Comparison of ENCODE assay signal across 9 cellular contexts in the genomic region with DNA sequence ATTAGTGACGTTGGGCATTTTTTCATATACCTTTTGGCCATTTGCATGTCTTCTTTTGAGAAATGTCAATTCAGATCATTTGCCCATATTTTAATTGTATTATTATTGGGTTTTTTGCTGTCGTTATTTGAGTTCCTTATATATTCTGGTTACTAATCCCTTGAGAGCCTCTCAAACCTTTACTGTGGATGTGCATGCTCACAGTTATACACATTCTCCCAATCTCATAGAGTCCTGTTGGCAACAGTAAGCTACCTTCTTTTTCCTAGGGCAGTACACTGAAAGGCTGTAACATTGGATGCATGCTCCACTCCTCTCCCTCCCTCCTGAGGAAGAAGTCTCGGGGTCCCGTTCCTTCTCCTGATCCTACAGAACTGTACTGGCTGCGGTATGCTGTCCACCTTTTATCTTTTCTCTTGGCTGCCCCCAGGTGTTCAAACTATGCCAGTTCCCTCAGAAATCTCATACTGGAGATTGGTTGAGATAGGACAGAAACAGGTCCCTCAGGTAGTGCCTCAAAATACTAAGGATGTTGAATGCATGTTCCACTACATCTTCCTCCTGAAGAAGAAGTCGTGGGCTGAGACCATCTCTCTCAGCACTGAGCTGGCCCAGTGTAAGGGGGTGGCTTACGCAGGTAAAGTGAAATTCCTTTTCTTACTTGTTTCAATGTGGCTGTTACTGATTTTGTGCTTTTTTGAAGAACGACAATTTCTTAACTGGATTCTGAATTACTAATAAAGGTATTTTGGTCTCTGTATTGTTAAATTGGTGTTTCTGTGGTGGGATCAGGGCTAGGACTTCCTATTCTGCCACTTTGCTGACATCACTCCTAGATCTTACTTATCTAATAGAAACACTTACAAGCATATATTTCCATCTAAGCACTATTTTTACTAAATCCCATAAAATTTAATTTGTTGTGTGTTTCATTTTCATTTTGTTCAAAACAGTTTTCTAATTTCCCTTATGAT.
DNase-seq lines count a peak whose midpoint lies in the region; ATAC-seq and TF ChIP-seq lines count a peak whose summit lies in the region.
"Had no signal": no experiment of that assay in that cellular context is flagged by ENCODE, and none has a peak within 500 bp of the region (broad histone marks: within the 10 kb centered on the region; RNA-seq: fewer than 3 reads in every experiment).

No MANE protein-coding gene starts in this region.

- no peak for TF ChIP-seq POLR2A in body of pancreas (IDR thresholded peaks at IDR 0.05)

- H3K4me3 ChIP-seq in CD8-positive, alpha-beta T cell (ENCODE audit: low read depth, low read length), result no peak overlapping the region
- H3K4me3 ChIP-seq in Jurkat, Clone E6-1 (ENCODE audit: low read length), result no peak overlapping the region
- no peak overlapping the region for H3K4me3 ChIP-seq in body of pancreas
- H3K4me3 ChIP-seq: SK-N-MC had no signal

- H3K27ac ChIP-seq in CD8-positive, alpha-beta T cell (ENCODE audit: low read depth, low read length), result no peak overlapping the region
- H3K27ac ChIP-seq in body of pancreas, result no peak overlapping the region
- H3K27ac ChIP-seq: SK-N-MC had no signal

- CTCF ChIA-PET in CD8-positive, alpha-beta T cell (lab: Charles Lee), result interaction anchor here (0.5 to 1.8 kb wide), 2 partner anchors 150 to 185 kb away, joined by 3 to 4 read pairs; no protein-coding TSS in a partner anchor
- CTCF ChIA-PET in T-cell (lab: Charles Lee), result interaction anchor here (0.7 to 1.8 kb wide), 2 partner anchors 153 to 1056 kb away, joined by 3 to 8 read pairs; no protein-coding TSS in a partner anchor

- no peaks in the 10 kb centered on the region for H3K9me3 ChIP-seq in CD8-positive, alpha-beta T cell (ENCODE audit: low read length)
- no peaks in the 10 kb centered on the region for H3K9me3 ChIP-seq in body of pancreas

- no peaks in the 10 kb centered on the region for H3K9me3 Mint-ChIP-seq in CD8-positive, alpha-beta T cell
- H3K9me3 Mint-ChIP-seq in T-cell, result no peaks in the 10 kb centered on the region

- ATAC-seq in CD8-positive, alpha-beta T cell, result peak; percentile 73
- peak; percentile 72 for ATAC-seq in GM18870 (IDR thresholded peaks at IDR 0.05; ENCODE audit: unreplicated experiment)
- ATAC-seq in T-cell (replicated peaks in 1 of 4), result peak; percentile 73 to 82 (median 78)
- peak; percentile 33 for ATAC-seq in body of pancreas
- peak; percentile 77 for ATAC-seq in stimulated activated naive CD8-positive, alpha-beta T cell treated with anti-CD3 and anti-CD28 coated beads, Interleukin-15, Interleukin-2, amounts not matched to agents 100 U/mL and 50 U/mL, for 24 hours
- no peak for ATAC-seq in HG03565 (IDR thresholded peaks at IDR 0.05; ENCODE audit: unreplicated experiment)

- H3K4me3 Mint-ChIP-seq in CD8-positive, alpha-beta T cell, result no peak overlapping the region
- no peak overlapping the region for H3K4me3 Mint-ChIP-seq in T-cell

- intact Hi-C loops in CD8-positive, alpha-beta T cell (cut with DNase I, micrococcal nuclease), result loop anchor here (2.0 kb wide), 2 partner anchors 153 to 155 kb away; no protein-coding TSS in a partner anchor
- intact Hi-C loops in body of pancreas (cut with DNase I), result no loop called here

- TF ChIP-seq CTCF in CD8-positive, alpha-beta T cell (IDR thresholded peaks at IDR 0.05), result peak; percentile 46
- TF ChIP-seq CTCF in body of pancreas (IDR thresholded peaks at IDR 0.05), result peak in 6 of 7 experiments; percentile 18 to 48 (median 36)

- H3K27me3 ChIP-seq in CD8-positive, alpha-beta T cell (ENCODE audit: insufficient read depth, low read length), result no peaks in the 10 kb centered on the region
- H3K27me3 ChIP-seq in body of pancreas, result no peaks in the 10 kb centered on the region

- no peaks in the 10 kb centered on the region for H3K27me3 Mint-ChIP-seq in CD8-positive, alpha-beta T cell (ENCODE audit: low read depth)
- peaks cover 0 to 3% of the 10 kb centered on the region in 2 donors for H3K27me3 Mint-ChIP-seq in T-cell

- 45 to 46% methylated on average over 5 to 7 of the region's 8 CpGs for WGBS in body of pancreas, 2 donors

- no peaks in the 10 kb centered on the region for H3K4me1 ChIP-seq in CD8-positive, alpha-beta T cell (ENCODE audit: insufficient read depth, low read length)
- H3K4me1 ChIP-seq in body of pancreas, result no peaks in the 10 kb centered on the region

- H3K27ac Mint-ChIP-seq in CD8-positive, alpha-beta T cell, result peak overlapping the region; percentile 18
- H3K27ac Mint-ChIP-seq in T-cell, result no peak overlapping the region

- peak; percentile 1 to 53 (median 29) for DNase-seq in CD8-positive, alpha-beta T cell
- peak; percentile 35 for DNase-seq in Jurkat, Clone E6-1 (ENCODE audit: low read depth, low spot score)
- DNase-seq in T-cell, result peak in 29 of 34 experiments; percentile 1 to 41 (median 18)
- DNase-seq in body of pancreas, result peak; percentile 25 to 48 (median 36)
- peak; percentile 37 to 41 for DNase-seq in lung microvascular endothelial cell (ENCODE audit: low read depth in 2 of 2)
- peak; percentile 44 for DNase-seq in stimulated activated naive CD8-positive, alpha-beta T cell treated with anti-CD3 and anti-CD28 coated beads, Interleukin-15, Interleukin-2, amounts not matched to agents 100 U/mL and 50 U/mL, for 24 hours

- POLR2A ChIA-PET in CD8-positive, alpha-beta T cell (lab: Charles Lee), result no interaction called here
- POLR2A ChIA-PET in T-cell (lab: Charles Lee), result no interaction called here

- no peaks in the 10 kb centered on the region for H3K36me3 Mint-ChIP-seq in CD8-positive, alpha-beta T cell
- no peaks in the 10 kb centered on the region for H3K36me3 Mint-ChIP-seq in T-cell

- H3K4me1 Mint-ChIP-seq in CD8-positive, alpha-beta T cell (ENCODE audit: low read depth), result peaks cover 5% of the 10 kb centered on the region
- H3K4me1 Mint-ChIP-seq in T-cell, result peaks cover 3 to 6% (median 6%) of the 10 kb centered on the region in 3 donors

- H3K36me3 ChIP-seq in CD8-positive, alpha-beta T cell (ENCODE audit: insufficient read depth, low read length), result no peaks in the 10 kb centered on the region
- no peaks in the 10 kb centered on the region for H3K36me3 ChIP-seq in body of pancreas (replicated peaks in 1 of 2; ENCODE audit: insufficient read depth in 1 of 2, low read depth in 2 of 2)
